In the genomic region with DNA sequence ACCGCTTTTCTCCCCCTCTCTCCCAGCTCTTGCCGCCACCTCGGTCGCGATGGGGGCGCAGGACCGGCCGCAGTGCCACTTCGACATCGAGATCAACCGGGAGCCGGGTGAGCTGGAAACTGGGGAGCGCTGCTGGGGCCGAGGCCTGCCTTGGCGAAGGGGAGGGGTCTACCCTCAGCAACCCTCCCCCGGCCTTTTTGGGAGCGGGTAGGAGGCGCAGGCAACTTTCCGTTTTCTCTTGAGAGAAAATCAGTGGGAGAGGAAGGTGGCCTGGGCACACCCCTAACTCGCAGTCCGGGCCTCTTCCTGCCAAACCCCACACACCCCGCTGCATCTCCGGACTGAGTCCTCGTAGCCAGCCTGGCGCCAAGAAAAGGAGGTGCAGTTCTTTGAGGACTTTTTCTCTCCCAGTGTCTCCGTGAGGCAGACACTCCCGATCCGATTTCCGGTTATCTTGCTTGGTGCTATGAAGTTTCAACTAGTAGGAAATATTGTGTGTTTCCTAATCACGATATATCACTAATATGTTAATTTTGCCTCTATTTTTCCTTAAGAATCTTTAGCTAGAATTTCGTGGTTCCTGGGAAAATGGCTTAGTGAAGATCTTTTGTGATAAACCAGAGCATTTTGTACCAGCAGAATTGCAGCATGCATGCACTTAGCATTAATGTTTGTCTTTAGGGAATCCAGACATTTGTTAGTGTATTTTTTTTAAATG, we compare ENCODE assay signal across 1 cellular context.
A peak's percentile ranks its signal among the peaks of the same experiment; 100 is the strongest.
TF ChIP-seq lines count a peak whose summit lies in the region.

No MANE protein-coding gene starts in this region.

TF ChIP-seq in HEK293, 187 proteins besides CTCF, POLR2A, EP300 and RAD21 (continued from another document):
- TF ChIP-seq PRDM6 (tag by site-specific recombination; IDR thresholded peaks at IDR 0.05) = no peak
- TF ChIP-seq ZNF184 (tag by site-specific recombination; IDR thresholded peaks at IDR 0.05) = no peak
- TF ChIP-seq ZNF223 (tag by site-specific recombination; IDR thresholded peaks at IDR 0.05) = peak; percentile 88; the same call in 1 of the 2 replicates
- no peak for TF ChIP-seq EGR2 (tag by site-specific recombination; IDR thresholded peaks at IDR 0.05; ENCODE audit: low read depth)
- TF ChIP-seq IKZF3 (tag by site-specific recombination; IDR thresholded peaks at IDR 0.05) = no peak
- TF ChIP-seq ZNF596 (tag by site-specific recombination; IDR thresholded peaks at IDR 0.05) = no peak
- TF ChIP-seq, protein P1, sequence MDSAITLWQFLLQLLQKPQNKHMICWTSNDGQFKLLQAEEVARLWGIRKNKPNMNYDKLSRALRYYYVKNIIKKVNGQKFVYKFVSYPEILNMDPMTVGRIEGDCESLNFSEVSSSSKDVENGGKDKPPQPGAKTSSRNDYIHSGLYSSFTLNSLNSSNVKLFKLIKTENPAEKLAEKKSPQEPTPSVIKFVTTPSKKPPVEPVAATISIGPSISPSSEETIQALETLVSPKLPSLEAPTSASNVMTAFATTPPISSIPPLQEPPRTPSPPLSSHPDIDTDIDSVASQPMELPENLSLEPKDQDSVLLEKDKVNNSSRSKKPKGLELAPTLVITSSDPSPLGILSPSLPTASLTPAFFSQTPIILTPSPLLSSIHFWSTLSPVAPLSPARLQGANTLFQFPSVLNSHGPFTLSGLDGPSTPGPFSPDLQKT (IDR thresholded peaks at IDR 0.05; ENCODE audit: borderline replicate concordance, low read depth, low read length) = no peak
- no peak for TF ChIP-seq ZNF239 (tag by site-specific recombination; IDR thresholded peaks at IDR 0.05)
- TF ChIP-seq ZBTB7A (tag by site-specific recombination; IDR thresholded peaks at IDR 0.05; ENCODE audit: low read depth) = no peak
- TF ChIP-seq, protein P2, sequence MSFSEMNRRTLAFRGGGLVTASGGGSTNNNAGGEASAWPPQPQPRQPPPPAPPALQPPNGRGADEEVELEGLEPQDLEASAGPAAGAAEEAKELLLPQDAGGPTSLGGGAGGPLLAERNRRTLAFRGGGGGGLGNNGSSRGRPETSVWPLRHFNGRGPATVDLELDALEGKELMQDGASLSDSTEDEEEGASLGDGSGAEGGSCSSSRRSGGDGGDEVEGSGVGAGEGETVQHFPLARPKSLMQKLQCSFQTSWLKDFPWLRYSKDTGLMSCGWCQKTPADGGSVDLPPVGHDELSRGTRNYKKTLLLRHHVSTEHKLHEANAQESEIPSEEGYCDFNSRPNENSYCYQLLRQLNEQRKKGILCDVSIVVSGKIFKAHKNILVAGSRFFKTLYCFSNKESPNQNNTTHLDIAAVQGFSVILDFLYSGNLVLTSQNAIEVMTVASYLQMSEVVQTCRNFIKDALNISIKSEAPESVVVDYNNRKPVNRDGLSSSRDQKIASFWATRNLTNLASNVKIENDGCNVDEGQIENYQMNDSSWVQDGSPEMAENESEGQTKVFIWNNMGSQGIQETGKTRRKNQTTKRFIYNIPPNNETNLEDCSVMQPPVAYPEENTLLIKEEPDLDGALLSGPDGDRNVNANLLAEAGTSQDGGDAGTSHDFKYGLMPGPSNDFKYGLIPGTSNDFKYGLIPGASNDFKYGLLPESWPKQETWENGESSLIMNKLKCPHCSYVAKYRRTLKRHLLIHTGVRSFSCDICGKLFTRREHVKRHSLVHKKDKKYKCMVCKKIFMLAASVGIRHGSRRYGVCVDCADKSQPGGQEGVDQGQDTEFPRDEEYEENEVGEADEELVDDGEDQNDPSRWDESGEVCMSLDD (tag by site-specific recombination; IDR thresholded peaks at IDR 0.05) = 0 out of 2 replicates have a peak, but pooled peaks have one; percentile 7
- TF ChIP-seq ZBTB21 (tag by site-specific recombination; IDR thresholded peaks at IDR 0.05) = no peak
- TF ChIP-seq PRDM1 (tag by site-specific recombination; IDR thresholded peaks at IDR 0.05) = peak; percentile 59
- peak; percentile 84 for TF ChIP-seq ZNF398 (tag by site-specific recombination; IDR thresholded peaks at IDR 0.05)
- no peak for TF ChIP-seq ZNF23 (tag by site-specific recombination; IDR thresholded peaks at IDR 0.05; ENCODE audit: borderline replicate concordance)
- no peak for TF ChIP-seq ZNF792 (tag by site-specific recombination; IDR thresholded peaks at IDR 0.05)
- no peak for TF ChIP-seq YY2 (tag by site-specific recombination; IDR thresholded peaks at IDR 0.05)
- TF ChIP-seq ZNF121 (tag by site-specific recombination; IDR thresholded peaks at IDR 0.05) = no peak
- TF ChIP-seq ZNF146 (tag by site-specific recombination; IDR thresholded peaks at IDR 0.05) = no peak
- TF ChIP-seq ZNF366 (tag by site-specific recombination; conservative IDR thresholded peaks at IDR 0.05) = 0 out of 2 replicates have a peak, but pooled peaks have one; percentile 30
- TF ChIP-seq ZBTB20 (tag by site-specific recombination; IDR thresholded peaks at IDR 0.05) = peak; percentile 29; the same call in 1 of the 2 replicates
- TF ChIP-seq MEIS1 (CRISPR knock-in tag; IDR thresholded peaks at IDR 0.05; ENCODE audit: borderline replicate concordance) = no peak
- TF ChIP-seq ZSCAN16 (tag by site-specific recombination; IDR thresholded peaks at IDR 0.05) = no peak
- no peak for TF ChIP-seq BCL11A (tag by site-specific recombination; IDR thresholded peaks at IDR 0.05; ENCODE audit: low read depth)
TF ChIP-seq in HEK293: peak in this region for 10.
